In genomic region chr14:65411656-65412188, GRCh38 we compare ENCODE assay signal across 1 cellular context.
TF ChIP-seq lines count a peak whose summit lies in the region.

No MANE protein-coding gene starts in this region.

TF ChIP-seq in GM12878, 131 proteins besides CTCF, POLR2A, EP300 and RAD21 (continued from another document and continues in another):
- peak; percentile 59 for TF ChIP-seq FOS (IDR thresholded peaks at IDR 0.05; ENCODE audit: borderline replicate concordance, extremely low read depth, insufficient read length)
- TF ChIP-seq BACH1 (IDR thresholded peaks at IDR 0.05; ENCODE audit: borderline replicate concordance): no peak
- no peak for TF ChIP-seq TCF7 (IDR thresholded peaks at IDR 0.05; ENCODE audit: borderline replicate concordance)
- TF ChIP-seq, protein P1, sequence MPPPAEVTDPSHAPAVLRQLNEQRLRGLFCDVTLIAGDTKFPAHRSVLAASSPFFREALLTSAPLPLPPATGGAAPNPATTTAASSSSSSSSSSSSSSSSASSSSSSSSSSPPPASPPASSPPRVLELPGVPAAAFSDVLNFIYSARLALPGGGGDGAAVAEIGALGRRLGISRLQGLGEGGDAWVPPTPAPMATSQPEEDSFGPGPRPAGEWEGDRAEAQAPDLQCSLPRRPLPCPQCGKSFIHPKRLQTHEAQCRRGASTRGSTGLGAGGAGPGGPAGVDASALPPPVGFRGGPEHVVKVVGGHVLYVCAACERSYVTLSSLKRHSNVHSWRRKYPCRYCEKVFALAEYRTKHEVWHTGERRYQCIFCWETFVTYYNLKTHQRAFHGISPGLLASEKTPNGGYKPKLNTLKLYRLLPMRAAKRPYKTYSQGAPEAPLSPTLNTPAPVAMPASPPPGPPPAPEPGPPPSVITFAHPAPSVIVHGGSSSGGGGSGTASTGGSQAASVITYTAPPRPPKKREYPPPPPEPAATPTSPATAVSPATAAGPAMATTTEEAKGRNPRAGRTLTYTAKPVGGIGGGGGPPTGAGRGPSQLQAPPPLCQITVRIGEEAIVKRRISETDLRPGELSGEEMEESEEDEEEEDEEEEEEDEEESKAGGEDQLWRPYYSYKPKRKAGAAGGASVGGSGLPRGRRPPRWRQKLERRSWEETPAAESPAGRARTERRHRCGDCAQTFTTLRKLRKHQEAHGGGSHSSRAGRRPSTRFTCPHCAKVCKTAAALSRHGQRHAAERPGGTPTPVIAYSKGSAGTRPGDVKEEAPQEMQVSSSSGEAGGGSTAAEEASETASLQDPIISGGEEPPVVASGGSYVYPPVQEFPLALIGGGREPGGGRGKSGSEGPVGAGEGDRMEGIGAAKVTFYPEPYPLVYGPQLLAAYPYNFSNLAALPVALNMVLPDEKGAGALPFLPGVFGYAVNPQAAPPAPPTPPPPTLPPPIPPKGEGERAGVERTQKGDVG (CRISPR knock-in tag; IDR thresholded peaks at IDR 0.05): no peak
- no peak for TF ChIP-seq MYC (IDR thresholded peaks at IDR 0.05; ENCODE audit: insufficient read depth, insufficient read length, insufficient replicate concordance, low read length, severe bottlenecking)
- TF ChIP-seq BCL11A (IDR thresholded peaks at IDR 0.05; ENCODE audit: low read depth, low read length): no peak
- TF ChIP-seq SREBF2 (IDR thresholded peaks at IDR 0.05; ENCODE audit: low read length): no peak
- peak; percentile 29; the same call in 1 of the 2 replicates for TF ChIP-seq TAF1 (IDR thresholded peaks at IDR 0.05; ENCODE audit: borderline replicate concordance, low read depth, low read length)
- TF ChIP-seq, protein P2, sequence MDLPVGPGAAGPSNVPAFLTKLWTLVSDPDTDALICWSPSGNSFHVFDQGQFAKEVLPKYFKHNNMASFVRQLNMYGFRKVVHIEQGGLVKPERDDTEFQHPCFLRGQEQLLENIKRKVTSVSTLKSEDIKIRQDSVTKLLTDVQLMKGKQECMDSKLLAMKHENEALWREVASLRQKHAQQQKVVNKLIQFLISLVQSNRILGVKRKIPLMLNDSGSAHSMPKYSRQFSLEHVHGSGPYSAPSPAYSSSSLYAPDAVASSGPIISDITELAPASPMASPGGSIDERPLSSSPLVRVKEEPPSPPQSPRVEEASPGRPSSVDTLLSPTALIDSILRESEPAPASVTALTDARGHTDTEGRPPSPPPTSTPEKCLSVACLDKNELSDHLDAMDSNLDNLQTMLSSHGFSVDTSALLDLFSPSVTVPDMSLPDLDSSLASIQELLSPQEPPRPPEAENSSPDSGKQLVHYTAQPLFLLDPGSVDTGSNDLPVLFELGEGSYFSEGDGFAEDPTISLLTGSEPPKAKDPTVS (IDR thresholded peaks at IDR 0.05; ENCODE audit: low read depth, low read length): no peak
- TF ChIP-seq NFIC (IDR thresholded peaks at IDR 0.05; ENCODE audit: low read depth, low read length): 0 out of 2 replicates have a peak, but pooled peaks have one; percentile 26
- TF ChIP-seq, protein P3, sequence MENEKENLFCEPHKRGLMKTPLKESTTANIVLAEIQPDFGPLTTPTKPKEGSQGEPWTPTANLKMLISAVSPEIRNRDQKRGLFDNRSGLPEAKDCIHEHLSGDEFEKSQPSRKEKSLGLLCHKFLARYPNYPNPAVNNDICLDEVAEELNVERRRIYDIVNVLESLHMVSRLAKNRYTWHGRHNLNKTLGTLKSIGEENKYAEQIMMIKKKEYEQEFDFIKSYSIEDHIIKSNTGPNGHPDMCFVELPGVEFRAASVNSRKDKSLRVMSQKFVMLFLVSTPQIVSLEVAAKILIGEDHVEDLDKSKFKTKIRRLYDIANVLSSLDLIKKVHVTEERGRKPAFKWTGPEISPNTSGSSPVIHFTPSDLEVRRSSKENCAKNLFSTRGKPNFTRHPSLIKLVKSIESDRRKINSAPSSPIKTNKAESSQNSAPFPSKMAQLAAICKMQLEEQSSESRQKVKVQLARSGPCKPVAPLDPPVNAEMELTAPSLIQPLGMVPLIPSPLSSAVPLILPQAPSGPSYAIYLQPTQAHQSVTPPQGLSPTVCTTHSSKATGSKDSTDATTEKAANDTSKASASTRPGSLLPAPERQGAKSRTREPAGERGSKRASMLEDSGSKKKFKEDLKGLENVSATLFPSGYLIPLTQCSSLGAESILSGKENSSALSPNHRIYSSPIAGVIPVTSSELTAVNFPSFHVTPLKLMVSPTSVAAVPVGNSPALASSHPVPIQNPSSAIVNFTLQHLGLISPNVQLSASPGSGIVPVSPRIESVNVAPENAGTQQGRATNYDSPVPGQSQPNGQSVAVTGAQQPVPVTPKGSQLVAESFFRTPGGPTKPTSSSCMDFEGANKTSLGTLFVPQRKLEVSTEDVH (IDR thresholded peaks at IDR 0.05; ENCODE audit: low read depth, partially characterized antibody): no peak
- TF ChIP-seq CREM (IDR thresholded peaks at IDR 0.05; ENCODE audit: low read depth): no peak; the same call in 1 of the 2 replicates
- TF ChIP-seq JUND (IDR thresholded peaks at IDR 0.05; ENCODE audit: low read depth, low read length): no peak
- no peak; the same call in 1 of the 2 replicates for TF ChIP-seq RFX5 (IDR thresholded peaks at IDR 0.05; ENCODE audit: low read depth, low read length)
- TF ChIP-seq NFXL1 (IDR thresholded peaks at IDR 0.05; ENCODE audit: borderline replicate concordance): no peak
- TF ChIP-seq GATAD2B (conservative IDR thresholded peaks at IDR 0.05; ENCODE audit: low read depth): no peak
- TF ChIP-seq BCLAF1 (IDR thresholded peaks at IDR 0.05): no peak
- TF ChIP-seq, protein P4, sequence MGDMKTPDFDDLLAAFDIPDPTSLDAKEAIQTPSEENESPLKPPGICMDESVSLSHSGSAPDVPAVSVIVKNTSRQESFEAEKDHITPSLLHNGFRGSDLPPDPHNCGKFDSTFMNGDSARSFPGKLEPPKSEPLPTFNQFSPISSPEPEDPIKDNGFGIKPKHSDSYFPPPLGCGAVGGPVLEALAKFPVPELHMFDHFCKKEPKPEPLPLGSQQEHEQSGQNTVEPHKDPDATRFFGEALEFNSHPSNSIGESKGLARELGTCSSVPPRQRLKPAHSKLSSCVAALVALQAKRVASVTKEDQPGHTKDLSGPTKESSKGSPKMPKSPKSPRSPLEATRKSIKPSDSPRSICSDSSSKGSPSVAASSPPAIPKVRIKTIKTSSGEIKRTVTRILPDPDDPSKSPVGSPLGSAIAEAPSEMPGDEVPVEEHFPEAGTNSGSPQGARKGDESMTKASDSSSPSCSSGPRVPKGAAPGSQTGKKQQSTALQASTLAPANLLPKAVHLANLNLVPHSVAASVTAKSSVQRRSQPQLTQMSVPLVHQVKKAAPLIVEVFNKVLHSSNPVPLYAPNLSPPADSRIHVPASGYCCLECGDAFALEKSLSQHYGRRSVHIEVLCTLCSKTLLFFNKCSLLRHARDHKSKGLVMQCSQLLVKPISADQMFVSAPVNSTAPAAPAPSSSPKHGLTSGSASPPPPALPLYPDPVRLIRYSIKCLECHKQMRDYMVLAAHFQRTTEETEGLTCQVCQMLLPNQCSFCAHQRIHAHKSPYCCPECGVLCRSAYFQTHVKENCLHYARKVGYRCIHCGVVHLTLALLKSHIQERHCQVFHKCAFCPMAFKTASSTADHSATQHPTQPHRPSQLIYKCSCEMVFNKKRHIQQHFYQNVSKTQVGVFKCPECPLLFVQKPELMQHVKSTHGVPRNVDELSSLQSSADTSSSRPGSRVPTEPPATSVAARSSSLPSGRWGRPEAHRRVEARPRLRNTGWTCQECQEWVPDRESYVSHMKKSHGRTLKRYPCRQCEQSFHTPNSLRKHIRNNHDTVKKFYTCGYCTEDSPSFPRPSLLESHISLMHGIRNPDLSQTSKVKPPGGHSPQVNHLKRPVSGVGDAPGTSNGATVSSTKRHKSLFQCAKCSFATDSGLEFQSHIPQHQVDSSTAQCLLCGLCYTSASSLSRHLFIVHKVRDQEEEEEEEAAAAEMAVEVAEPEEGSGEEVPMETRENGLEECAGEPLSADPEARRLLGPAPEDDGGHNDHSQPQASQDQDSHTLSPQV (IDR thresholded peaks at IDR 0.05): no peak
- TF ChIP-seq, protein P5, sequence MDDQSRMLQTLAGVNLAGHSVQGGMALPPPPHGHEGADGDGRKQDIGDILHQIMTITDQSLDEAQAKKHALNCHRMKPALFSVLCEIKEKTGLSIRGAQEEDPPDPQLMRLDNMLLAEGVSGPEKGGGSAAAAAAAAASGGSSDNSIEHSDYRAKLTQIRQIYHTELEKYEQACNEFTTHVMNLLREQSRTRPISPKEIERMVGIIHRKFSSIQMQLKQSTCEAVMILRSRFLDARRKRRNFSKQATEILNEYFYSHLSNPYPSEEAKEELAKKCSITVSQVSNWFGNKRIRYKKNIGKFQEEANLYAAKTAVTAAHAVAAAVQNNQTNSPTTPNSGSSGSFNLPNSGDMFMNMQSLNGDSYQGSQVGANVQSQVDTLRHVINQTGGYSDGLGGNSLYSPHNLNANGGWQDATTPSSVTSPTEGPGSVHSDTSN (IDR thresholded peaks at IDR 0.05; ENCODE audit: insufficient replicate concordance, low read depth, low read length): peak; percentile 95
- TF ChIP-seq SP1 (IDR thresholded peaks at IDR 0.05; ENCODE audit: low read depth, low read length): peak; percentile 94
- TF ChIP-seq ASH2L (IDR thresholded peaks at IDR 0.05; ENCODE audit: borderline replicate concordance, low read depth): no peak
- TF ChIP-seq HDAC6 (IDR thresholded peaks at IDR 0.05; ENCODE audit: unreplicated experiment): no peak
- TF ChIP-seq FOXM1 (IDR thresholded peaks at IDR 0.05; ENCODE audit: low read depth, low read length): 0 out of 2 replicates have a peak, but pooled peaks have one; percentile 15
- TF ChIP-seq RCOR1 (conservative IDR thresholded peaks at IDR 0.05; ENCODE audit: low read depth, low read length): no peak
- peak; percentile 22; the same call in 1 of the 2 replicates for TF ChIP-seq NFYA (IDR thresholded peaks at IDR 0.05; ENCODE audit: borderline replicate concordance, low read depth, low read length)
- no peak for TF ChIP-seq WRNIP1 (IDR thresholded peaks at IDR 0.05; ENCODE audit: borderline replicate concordance, low read depth, low read length)
- no peak for TF ChIP-seq TBL1XR1 (IDR thresholded peaks at IDR 0.05; ENCODE audit: low read depth, low read length)
- no peak for TF ChIP-seq SUPT20H (IDR thresholded peaks at IDR 0.05; ENCODE audit: borderline replicate concordance, control insufficient read depth, low read depth, low read length)
- TF ChIP-seq NR2F1 (conservative IDR thresholded peaks at IDR 0.05): no peak
- TF ChIP-seq SMAD5 (IDR thresholded peaks at IDR 0.05; ENCODE audit: low read depth): no peak
- TF ChIP-seq, protein P6, sequence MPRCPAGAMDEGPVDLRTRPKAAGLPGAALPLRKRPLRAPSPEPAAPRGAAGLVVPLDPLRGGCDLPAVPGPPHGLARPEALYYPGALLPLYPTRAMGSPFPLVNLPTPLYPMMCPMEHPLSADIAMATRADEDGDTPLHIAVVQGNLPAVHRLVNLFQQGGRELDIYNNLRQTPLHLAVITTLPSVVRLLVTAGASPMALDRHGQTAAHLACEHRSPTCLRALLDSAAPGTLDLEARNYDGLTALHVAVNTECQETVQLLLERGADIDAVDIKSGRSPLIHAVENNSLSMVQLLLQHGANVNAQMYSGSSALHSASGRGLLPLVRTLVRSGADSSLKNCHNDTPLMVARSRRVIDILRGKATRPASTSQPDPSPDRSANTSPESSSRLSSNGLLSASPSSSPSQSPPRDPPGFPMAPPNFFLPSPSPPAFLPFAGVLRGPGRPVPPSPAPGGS (IDR thresholded peaks at IDR 0.05; ENCODE audit: borderline replicate concordance, insufficient read depth, low read depth, low read length, poor library complexity, severe bottlenecking): no peak
- no peak for TF ChIP-seq RBBP5 (conservative IDR thresholded peaks at IDR 0.05)
- peak; percentile 69 for TF ChIP-seq DPF2 (IDR thresholded peaks at IDR 0.05)
- no peak for TF ChIP-seq STAT1 (conservative IDR thresholded peaks at IDR 0.05)
- no peak for TF ChIP-seq CHD4 (IDR thresholded peaks at IDR 0.05)
- TF ChIP-seq, protein P7, sequence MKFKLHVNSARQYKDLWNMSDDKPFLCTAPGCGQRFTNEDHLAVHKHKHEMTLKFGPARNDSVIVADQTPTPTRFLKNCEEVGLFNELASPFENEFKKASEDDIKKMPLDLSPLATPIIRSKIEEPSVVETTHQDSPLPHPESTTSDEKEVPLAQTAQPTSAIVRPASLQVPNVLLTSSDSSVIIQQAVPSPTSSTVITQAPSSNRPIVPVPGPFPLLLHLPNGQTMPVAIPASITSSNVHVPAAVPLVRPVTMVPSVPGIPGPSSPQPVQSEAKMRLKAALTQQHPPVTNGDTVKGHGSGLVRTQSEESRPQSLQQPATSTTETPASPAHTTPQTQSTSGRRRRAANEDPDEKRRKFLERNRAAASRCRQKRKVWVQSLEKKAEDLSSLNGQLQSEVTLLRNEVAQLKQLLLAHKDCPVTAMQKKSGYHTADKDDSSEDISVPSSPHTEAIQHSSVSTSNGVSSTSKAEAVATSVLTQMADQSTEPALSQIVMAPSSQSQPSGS (IDR thresholded peaks at IDR 0.05; ENCODE audit: low read length): no peak
- TF ChIP-seq ZNF207 (IDR thresholded peaks at IDR 0.05; ENCODE audit: borderline replicate concordance): no peak
- TF ChIP-seq IRF4 (IDR thresholded peaks at IDR 0.05; ENCODE audit: low read depth, low read length): no peak
- TF ChIP-seq HDAC2 (IDR thresholded peaks at IDR 0.05): no peak
- peak; percentile 6; the same call in 1 of the 2 replicates for TF ChIP-seq CBFB (IDR thresholded peaks at IDR 0.05; ENCODE audit: low read depth)
- TF ChIP-seq ZBED1 (IDR thresholded peaks at IDR 0.05; ENCODE audit: borderline replicate concordance): no peak
- no peak for TF ChIP-seq MEF2B (IDR thresholded peaks at IDR 0.05; ENCODE audit: partially characterized antibody, poor library complexity, severe bottlenecking)
